In the genomic region with DNA sequence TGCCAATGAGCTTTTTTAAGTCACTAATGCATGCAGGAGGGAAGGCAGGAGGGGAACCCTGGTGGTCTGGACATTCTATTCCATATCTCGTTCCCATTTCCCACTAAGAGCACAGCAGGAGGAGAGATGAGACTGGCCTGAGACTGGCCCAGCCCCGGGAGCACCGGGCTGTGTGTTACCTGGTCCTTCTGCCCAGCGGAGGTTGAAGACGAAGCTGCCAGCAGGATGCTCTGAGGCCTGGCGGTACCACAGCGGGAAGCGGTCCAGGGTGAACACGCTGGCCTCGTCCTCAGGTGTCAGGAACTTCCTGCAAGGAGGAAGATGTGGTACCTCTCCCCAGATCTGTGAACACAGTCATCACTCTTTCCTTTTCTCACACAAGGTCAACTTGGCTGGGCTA, we compare ENCODE assay signal across 17 cellular contexts. TPM values are rescaled to one million over a fixed set of nuclear protein-coding genes. Genes with fewer than 3 reads are reported as not detected.
DNase-seq lines count a peak whose midpoint lies in the region; ATAC-seq and TF ChIP-seq lines count a peak whose summit lies in the region.
"Had no signal": no experiment of that assay in that cellular context is flagged by ENCODE, and none has a peak within 500 bp of the region (broad histone marks: within the 10 kb centered on the region; RNA-seq: fewer than 3 reads in every experiment).

No MANE protein-coding gene starts in this region.

- no peak overlapping the region for H2BK20ac ChIP-seq in H9 (ENCODE audit: low read depth, low read length, poor library complexity, severe bottlenecking)

- H2AFZ ChIP-seq in H9 (ENCODE audit: low read length): no peak overlapping the region

- H3K36me3 Mint-ChIP-seq in H9 (ENCODE audit: insufficient read depth in 1 of 3, low read depth in 3 of 3): no peaks in the 10 kb centered on the region
- H3K36me3 Mint-ChIP-seq in brain: no peaks in the 10 kb centered on the region

- no peak overlapping the region for H3K18ac ChIP-seq in H9 (ENCODE audit: insufficient read length, low read depth, low read length)

- intact Hi-C loops in left lung (cut with DNase I) (no loop called here), transverse colon (cut with DNase I; ENCODE audit: low total_unique reads) (no loop called here)

- H3K4me1 ChIP-seq in H9 (ENCODE audit: insufficient read depth, low read length) (peaks cover 9% of the 10 kb centered on the region; the same call in 1 of the 2 replicates), left lung (no peaks in the 10 kb centered on the region), transverse colon (no peaks in the 10 kb centered on the region)

- TF ChIP-seq EP300 in transverse colon (IDR thresholded peaks at IDR 0.05; ENCODE audit: low read depth): no peak

- no peak overlapping the region for H4K5ac ChIP-seq in H9 (ENCODE audit: insufficient read length, low read depth, low read length)

- no peak overlapping the region for H3K56ac ChIP-seq in H9 (ENCODE audit: insufficient read length, low read depth, low read length)

- no peak overlapping the region for H2BK120ac ChIP-seq in H9 (ENCODE audit: low read depth, low read length, poor library complexity, severe bottlenecking)

- peak overlapping the region in 1 of 2 experiments; percentile 37; a peak in 1 of 5 replicates for H3K4me3 Mint-ChIP-seq in H9
- no peak overlapping the region for H3K4me3 Mint-ChIP-seq in brain

- H3K27me3 Mint-ChIP-seq in H9 (ENCODE audit: low read depth) (peaks cover 11% of the 10 kb centered on the region), brain (peaks cover 2% of the 10 kb centered on the region)

- H3K4me3 ChIP-seq in left lung (no peak overlapping the region), transverse colon (no peak overlapping the region)

- no peak overlapping the region for H2BK15ac ChIP-seq in H9 (ENCODE audit: low read depth, low read length)

- DNase-seq in H9 (peak; percentile 40), left lung (peak; percentile 29 to 51), transverse colon (peak; percentile 2), NCI-H510A (lab: John Stamatoyannopoulos, UW) (no peak)
- DNase-seq in stimulated activated CD8-positive, alpha-beta memory T cell treated with anti-CD3 and anti-CD28 coated beads, Interleukin-4, amount 100 ng/mL, for 48 hours: no peak
- DNase-seq: ACHN, COR-L47, GDM1, KG1, NCI-H510A treated with DMSO at 0.1 percent for 48 hours, NCI-H82, SIG-M5 had no signal

- H3K27me3 ChIP-seq in H9 (ENCODE audit: insufficient read depth, low read length): no peaks in the 10 kb centered on the region
- H3K27me3 ChIP-seq in left lung: peaks cover 0 to 53% of the 10 kb centered on the region in 2 donors
- H3K27me3 ChIP-seq in transverse colon: peaks cover 13% of the 10 kb centered on the region

- H3K23ac ChIP-seq in H9 (ENCODE audit: insufficient read length, low read depth, low read length): no peak overlapping the region

- TF ChIP-seq POLR2A in transverse colon (IDR thresholded peaks at IDR 0.05): no peak

- H3K79me1 ChIP-seq in H9 (ENCODE audit: insufficient read depth, low read depth, low read length, poor library complexity, severe bottlenecking): no peaks in the 10 kb centered on the region

- H3K9me3 Mint-ChIP-seq in H9 (no peaks in the 10 kb centered on the region), brain (peaks cover 0 to 11% (median 0%) of the 10 kb centered on the region in 5 experiments)

- in situ Hi-C loops in transverse colon (cut with MboI; ENCODE audit: low pct_ligation_motif_present in 1 of 4, low pct_unique_long_range_greater_than_20kb in 1 of 4, low sequenced_read_pairs in 3 of 4): no loop called here

- H3K9me3 ChIP-seq in H9 (ENCODE audit: control insufficient read depth, low read depth, low read length): no peaks in the 10 kb centered on the region
- no peaks in the 10 kb centered on the region for H3K9me3 ChIP-seq in left lung
- H3K9me3 ChIP-seq in transverse colon: no peaks in the 10 kb centered on the region

- H2BK12ac ChIP-seq in H9 (ENCODE audit: insufficient read length, low read depth, low read length): no peak overlapping the region

- no peak overlapping the region for H4K8ac ChIP-seq in H9 (replicated peaks; ENCODE audit: insufficient read length, low read depth, low read length)

- H3K36me3 ChIP-seq in left lung (no peaks in the 10 kb centered on the region), transverse colon (no peaks in the 10 kb centered on the region)

- WGBS in H9 (ENCODE audit: extremely low coverage, insufficient read length, low lambda C conversion rate): no CpG with 5 or more reads among the region's 10 CpGs
- 63% methylated on average over 10 of the region's 10 CpGs; no CpG with 5 or more reads in 1 of the 2 donors for WGBS in transverse colon (ENCODE audit: low coverage in 1 of 2), 2 donors

- no peak overlapping the region for H3K4ac ChIP-seq in H9 (ENCODE audit: low read depth, low read length)

- H2AK5ac ChIP-seq in H9 (ENCODE audit: insufficient read length, low read length): no peak overlapping the region

- H4K20me1 ChIP-seq in H9 (ENCODE audit: control insufficient read depth, insufficient read depth, insufficient read length): no peaks in the 10 kb centered on the region

- no peak overlapping the region for H3K27ac ChIP-seq in H9 (ENCODE audit: insufficient read length, low read depth, low read length)
- H3K27ac ChIP-seq in left lung: no peak overlapping the region
- H3K27ac ChIP-seq in transverse colon: no peak overlapping the region

- H3K79me2 ChIP-seq in H9 (ENCODE audit: insufficient read depth, low read length): no peaks in the 10 kb centered on the region

- H3K4me1 Mint-ChIP-seq in H9: peaks cover 24 to 56% of the 10 kb centered on the region in 2 experiments
- peaks cover 70% of the 10 kb centered on the region for H3K4me1 Mint-ChIP-seq in brain

- no peak overlapping the region for H3T11ph ChIP-seq in H9 (ENCODE audit: low read length)

- no peak overlapping the region for H2BK5ac ChIP-seq in H9 (ENCODE audit: insufficient read length, low read length)

- no peak for TF ChIP-seq CTCF in H9 (conservative IDR thresholded peaks at IDR 0.05)
- no peak for TF ChIP-seq CTCF in brain (conservative IDR thresholded peaks at IDR 0.05)
- TF ChIP-seq CTCF in left lung (IDR thresholded peaks at IDR 0.05): no peak
- TF ChIP-seq CTCF in transverse colon (IDR thresholded peaks at IDR 0.05): no peak

- no peak overlapping the region for H4K91ac ChIP-seq in H9 (ENCODE audit: insufficient read length, low read depth, low read length)

- H3K9ac ChIP-seq in H9 (ENCODE audit: extremely low read depth, insufficient read length, low read length): no peak overlapping the region

- H3K23me2 ChIP-seq in H9 (ENCODE audit: insufficient read length, low read depth, low read length, poor library complexity, severe bottlenecking): no peaks in the 10 kb centered on the region

- ATAC-seq in left lung (no peak), HG02642 (IDR thresholded peaks at IDR 0.05; ENCODE audit: poor library complexity, unreplicated experiment) (no peak)
- ATAC-seq: HepG2 had no signal

- H3K4me2 ChIP-seq in H9 (ENCODE audit: insufficient read depth, insufficient read length, low read length): no peak overlapping the region

- no peak overlapping the region for H3K14ac ChIP-seq in H9 (ENCODE audit: insufficient read depth, low read length)

- H3K27ac Mint-ChIP-seq in H9: no peak overlapping the region
- peak overlapping the region; percentile 34 to 95 (median 90) for H3K27ac Mint-ChIP-seq in brain

RNA-seq across cellular contexts. Expression of a gene that starts 23.9 kb away (rescaled TPM):
- total RNA-seq in H9 (2021) (not detected in 2 replicates), left lung (not detected), transverse colon (not detected)
- 7.7 TPM for polyA plus RNA-seq in brain (ENCODE audit: insufficient read depth, low read depth, low replicate concordance)
- total RNA-seq: Daoy, HepG2, RPMI7951 had no signal

Comparison
In these comparisons a context has a peak if more than half of its experiments do, and no peak if none do; other contexts are left out.
1. DNase-seq: peak in H9 (single experiment), left lung (2 of 2) and transverse colon (single experiment); none in stimulated activated CD8-positive, alpha-beta memory T cell treated with anti-CD3 and anti-CD28 coated beads, Interleukin-4, amount 100 ng/mL, for 48 hours (single experiment) and NCI-H510A (single experiment).
2. H3K27ac Mint-ChIP-seq: peak in brain (5 of 5); none in H9 (0 of 3).